13 cellular contexts compared by ENCODE assay signal in the genomic region with DNA sequence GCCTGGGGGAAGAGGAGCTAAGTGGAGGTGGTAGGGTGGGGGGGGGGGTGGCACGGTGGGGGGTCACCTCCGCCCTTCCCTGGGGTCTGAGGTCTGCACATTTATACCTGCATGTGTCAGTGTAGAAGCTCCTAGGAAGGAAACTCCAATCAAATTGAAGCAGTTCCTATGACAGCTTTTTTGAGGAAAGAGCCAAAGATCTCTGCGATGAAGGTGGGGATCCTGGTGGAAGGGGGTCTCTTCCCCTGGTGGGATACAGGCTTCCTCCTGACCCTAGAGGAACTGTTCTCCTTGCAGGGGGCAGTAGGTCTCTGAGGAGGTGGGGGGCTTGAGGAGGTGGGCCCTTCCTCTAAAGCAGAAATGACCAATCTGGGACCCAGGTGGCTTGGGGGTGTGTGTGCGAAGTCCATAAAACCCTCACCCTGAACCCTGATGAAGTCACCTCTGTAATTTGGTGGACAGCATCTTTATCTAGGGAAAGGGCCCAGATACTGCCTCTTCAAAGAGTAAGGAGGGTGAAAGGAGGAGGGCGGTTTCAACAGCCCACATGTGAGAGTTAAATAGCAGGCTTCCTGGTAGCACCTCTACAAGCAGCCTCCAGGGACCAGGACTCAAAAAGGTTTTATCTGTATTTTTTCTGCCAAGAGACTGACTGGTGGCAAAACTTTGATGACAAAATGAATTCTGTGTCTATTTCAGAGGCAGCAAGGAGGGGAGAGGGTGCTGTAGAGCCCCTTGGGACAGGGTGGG. TPM values are rescaled to one million over a fixed set of nuclear protein-coding genes. Genes with fewer than 3 reads are reported as not detected.
A peak's percentile ranks its signal among the peaks of the same experiment; 100 is the strongest.
DNase-seq lines count a peak whose midpoint lies in the region; ATAC-seq and TF ChIP-seq lines count a peak whose summit lies in the region.
"Had no signal": no experiment of that assay in that cellular context is flagged by ENCODE, and none has a peak within 500 bp of the region (broad histone marks: within the 10 kb centered on the region; RNA-seq: fewer than 3 reads in every experiment).

No MANE protein-coding gene starts in this region.

- no peaks in the 10 kb centered on the region for H3K27me3 ChIP-seq in left ventricle myocardium inferior (ENCODE audit: low read depth)
- no peaks in the 10 kb centered on the region for H3K27me3 ChIP-seq in lung (ENCODE audit: control insufficient read depth, insufficient read depth)
- H3K27me3 ChIP-seq: left lung, SJCRH30 had no signal

- H3K27ac ChIP-seq in left ventricle myocardium inferior (replicated peaks), result peak overlapping the region; percentile 68
- H3K27ac ChIP-seq in lung (ENCODE audit: low read depth in 1 of 2, low read length in 1 of 2), result peak overlapping the region; percentile 4 to 45
- H3K27ac ChIP-seq: SJCRH30 had no signal

- no peak for DNase-seq in left ventricle myocardium inferior
- DNase-seq in Right ventricle myocardium superior, result no peak
- DNase-seq in activated T-helper 1 cell treated with anti-CD3 and anti-CD28 coated beads, Interleukin-12 subunit alpha, Interleukin-12 subunit beta, Interleukin-2, Interleukin-4 antibody, amounts not matched to agents 30 ng/mL and 10 ng/mL and 1 ng/mL, durations not matched to agents 14 hours and 24 hours and 36 hours (ENCODE audit: low spot score), result no peak
- DNase-seq in lung (ENCODE audit: low spot score), result no peak
- no peak for DNase-seq in DMS79 (lab: John Stamatoyannopoulos, UW)
- DNase-seq: DND-41, endodermal cell, foreskin fibroblast, KG1, left lung, SJCRH30 had no signal

- 85 to 88% methylated on average over 4 to 5 of the region's 5 CpGs for WGBS in lung, 2 donors

- H3K27ac Mint-ChIP-seq in activated T-helper 1 cell treated with anti-CD3 and anti-CD28 coated beads, Interleukin-12 subunit alpha, Interleukin-12 subunit beta, Interleukin-2, Interleukin-4 antibody, amounts not matched to agents 30 ng/mL and 10 ng/mL and 1 ng/mL, durations not matched to agents 14 hours and 24 hours and 36 hours, result peak overlapping the region; percentile 30

- peaks cover 8% of the 10 kb centered on the region for H3K36me3 Mint-ChIP-seq in activated T-helper 1 cell treated with anti-CD3 and anti-CD28 coated beads, Interleukin-12 subunit alpha, Interleukin-12 subunit beta, Interleukin-2, Interleukin-4 antibody, amounts not matched to agents 30 ng/mL and 10 ng/mL and 1 ng/mL, durations not matched to agents 14 hours and 24 hours and 36 hours (ENCODE audit: low read depth)

- TF ChIP-seq CTCF in left ventricle myocardium inferior (IDR thresholded peaks at IDR 0.05; ENCODE audit: borderline replicate concordance) (no peak), lung (IDR thresholded peaks at IDR 0.05; ENCODE audit: control extremely low read depth, extremely low read depth) (no peak)

- H3K4me1 ChIP-seq in left ventricle myocardium inferior (peaks cover 100% of the 10 kb centered on the region), lung (ENCODE audit: control insufficient read depth in 2 of 2, insufficient read depth in 2 of 2, low read length in 2 of 2) (peaks cover 44 to 53% of the 10 kb centered on the region in 2 donors)

- no peak for ATAC-seq in Right ventricle myocardium superior (ENCODE audit: poor library complexity)
- ATAC-seq in lung (ENCODE audit: insufficient read depth, low FRiP score), result no peak
- ATAC-seq in activated CD4-positive, CD25-positive, alpha-beta regulatory T cell treated with anti-CD3 and anti-CD28 coated beads, Interleukin-2, amount 50 U/mL, for 24 hours, result no peak
- no peak for ATAC-seq in GM21447 (IDR thresholded peaks at IDR 0.05; ENCODE audit: unreplicated experiment)
- ATAC-seq: left lung had no signal

- peaks cover 84% of the 10 kb centered on the region for H3K4me1 Mint-ChIP-seq in activated T-helper 1 cell treated with anti-CD3 and anti-CD28 coated beads, Interleukin-12 subunit alpha, Interleukin-12 subunit beta, Interleukin-2, Interleukin-4 antibody, amounts not matched to agents 30 ng/mL and 10 ng/mL and 1 ng/mL, durations not matched to agents 14 hours and 24 hours and 36 hours (ENCODE audit: low read depth)

- H3K9me3 Mint-ChIP-seq in activated T-helper 1 cell treated with anti-CD3 and anti-CD28 coated beads, Interleukin-12 subunit alpha, Interleukin-12 subunit beta, Interleukin-2, Interleukin-4 antibody, amounts not matched to agents 30 ng/mL and 10 ng/mL and 1 ng/mL, durations not matched to agents 14 hours and 24 hours and 36 hours, result no peaks in the 10 kb centered on the region
- H3K9me3 Mint-ChIP-seq: endodermal cell had no signal

- no peaks in the 10 kb centered on the region for H3K27me3 Mint-ChIP-seq in activated T-helper 1 cell treated with anti-CD3 and anti-CD28 coated beads, Interleukin-12 subunit alpha, Interleukin-12 subunit beta, Interleukin-2, Interleukin-4 antibody, amounts not matched to agents 30 ng/mL and 10 ng/mL and 1 ng/mL, durations not matched to agents 14 hours and 24 hours and 36 hours (ENCODE audit: insufficient read depth)

- H3K4me3 ChIP-seq in left ventricle myocardium inferior (no peak overlapping the region), lung (no peak overlapping the region)
- H3K4me3 ChIP-seq: left lung, SJCRH30 had no signal

- H3K4me3 Mint-ChIP-seq in activated T-helper 1 cell treated with anti-CD3 and anti-CD28 coated beads, Interleukin-12 subunit alpha, Interleukin-12 subunit beta, Interleukin-2, Interleukin-4 antibody, amounts not matched to agents 30 ng/mL and 10 ng/mL and 1 ng/mL, durations not matched to agents 14 hours and 24 hours and 36 hours, result no peak overlapping the region
- H3K4me3 Mint-ChIP-seq: endodermal cell had no signal

- intact Hi-C loops in left ventricle myocardium inferior (cut with micrococcal nuclease) (no loop called here), Right ventricle myocardium superior (cut with DNase I) (no loop called here)
- intact Hi-C loops in activated T-helper 1 cell treated with anti-CD3 and anti-CD28 coated beads, Interleukin-12 subunit alpha, Interleukin-12 subunit beta, Interleukin-2, Interleukin-4 antibody, amounts not matched to agents 30 ng/mL and 10 ng/mL and 1 ng/mL, durations not matched to agents 14 hours and 24 hours and 36 hours (cut with micrococcal nuclease), result loop anchor here (10.0 kb wide), 1 partner anchor 160 kb away; the partner anchor contains the start of gene NRTN

- H3K9me3 ChIP-seq in left ventricle myocardium inferior (replicated peaks) (no peaks in the 10 kb centered on the region), lung (ENCODE audit: control insufficient read depth in 2 of 2, insufficient read depth in 1 of 2, low read length in 1 of 2) (no peaks in the 10 kb centered on the region)
- H3K9me3 ChIP-seq: left lung, SJCRH30 had no signal

- no peaks in the 10 kb centered on the region for H3K36me3 ChIP-seq in left ventricle myocardium inferior
- no peaks in the 10 kb centered on the region for H3K36me3 ChIP-seq in lung (ENCODE audit: control insufficient read depth in 2 of 2, insufficient read depth in 2 of 2, low read length in 2 of 2)

RNA-seq across cellular contexts. Expression of gene RANBP3, which starts 12.9 kb away (rescaled TPM):
- 54.8 TPM for total RNA-seq in left ventricle myocardium inferior
- 57.4 TPM for total RNA-seq in Right ventricle myocardium superior
- total RNA-seq in activated T-helper 1 cell treated with anti-CD3 and anti-CD28 coated beads, Interleukin-12 subunit alpha, Interleukin-12 subunit beta, Interleukin-2, Interleukin-4 antibody, amounts not matched to agents 30 ng/mL and 10 ng/mL and 1 ng/mL, durations not matched to agents 14 hours and 24 hours and 36 hours, result 122 and 126 TPM in 2 replicates
- total RNA-seq in lung, result 10 to 100 TPM; 60.4 to 67.7 TPM
- 10 to 100 TPM; 33.6 to 49.4 TPM for polyA plus RNA-seq in lung

RNA-seq across cellular contexts. Expression of gene CAPS, which starts 50.9 kb away (rescaled TPM):
- total RNA-seq in left ventricle myocardium inferior, result 6.1 TPM
- 3.4 TPM for total RNA-seq in Right ventricle myocardium superior
- total RNA-seq in activated T-helper 1 cell treated with anti-CD3 and anti-CD28 coated beads, Interleukin-12 subunit alpha, Interleukin-12 subunit beta, Interleukin-2, Interleukin-4 antibody, amounts not matched to agents 30 ng/mL and 10 ng/mL and 1 ng/mL, durations not matched to agents 14 hours and 24 hours and 36 hours, result 3.4 and 3.6 TPM in 2 replicates
- total RNA-seq in lung, result 100 to 1,000 TPM; 333 to 360 TPM
- 100 to 1,000 TPM in 1 of 2 donors, 10 to 100 TPM in 1; 90.2 to 113 TPM for polyA plus RNA-seq in lung

Comparison
In these comparisons a context has a peak if more than half of its experiments do, and no peak if none do; other contexts are left out.
1. RNA of gene CAPS, which starts 50.9 kb away (total RNA-seq): 333 to 360 TPM in lung; 6.1 TPM in left ventricle myocardium inferior (single experiment), 3.4 to 3.6 TPM in activated T-helper 1 cell treated with anti-CD3 and anti-CD28 coated beads, Interleukin-12 subunit alpha, Interleukin-12 subunit beta, Interleukin-2, Interleukin-4 antibody, amounts not matched to agents 30 ng/mL and 10 ng/mL and 1 ng/mL, durations not matched to agents 14 hours and 24 hours and 36 hours and 3.4 TPM in Right ventricle myocardium superior (single experiment); every median in the first group is over 10 times any median in the second.